Comparison of ENCODE assay signal across 1 cellular context in the genomic region with DNA sequence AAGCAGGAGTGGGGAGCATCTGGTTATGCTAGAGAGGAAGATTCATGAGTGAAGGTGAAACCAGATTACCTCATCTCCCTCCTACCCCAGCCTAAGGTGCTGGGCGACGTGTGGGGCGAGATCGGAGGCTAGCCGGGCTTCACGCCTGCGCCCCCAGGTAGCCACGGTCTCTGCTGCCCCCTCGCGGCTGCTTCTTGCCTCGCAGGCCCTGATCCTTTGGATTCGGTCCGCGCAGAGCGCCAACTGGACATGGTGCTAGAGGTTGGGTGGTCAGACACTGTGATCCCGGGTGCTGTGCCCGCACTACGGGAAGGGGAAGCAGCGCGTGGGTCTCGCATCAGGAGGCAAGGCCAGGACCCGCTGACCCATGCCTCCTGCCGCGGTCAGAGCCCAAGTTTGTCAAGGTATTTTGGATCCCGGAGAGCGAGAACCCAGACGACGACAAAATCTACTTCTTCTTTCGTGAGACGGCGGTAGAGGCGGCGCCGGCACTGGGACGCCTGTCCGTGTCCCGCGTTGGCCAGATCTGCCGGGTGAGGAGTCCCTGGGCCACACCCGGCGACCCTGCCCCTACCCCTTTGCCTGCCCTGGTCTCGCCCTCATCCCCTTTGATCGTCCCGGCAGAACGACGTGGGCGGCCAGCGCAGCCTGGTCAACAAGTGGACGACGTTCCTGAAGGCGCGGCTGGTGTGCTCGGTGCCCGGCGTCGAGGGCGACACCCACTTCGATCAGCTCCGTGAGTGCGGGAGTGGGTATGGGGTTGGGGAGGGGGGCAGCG.
TF ChIP-seq lines count a peak whose summit lies in the region.

No MANE protein-coding gene starts in this region.

TF ChIP-seq in GM23338, 12 proteins besides CTCF, POLR2A, EP300 and RAD21:
- TF ChIP-seq, protein P1, sequence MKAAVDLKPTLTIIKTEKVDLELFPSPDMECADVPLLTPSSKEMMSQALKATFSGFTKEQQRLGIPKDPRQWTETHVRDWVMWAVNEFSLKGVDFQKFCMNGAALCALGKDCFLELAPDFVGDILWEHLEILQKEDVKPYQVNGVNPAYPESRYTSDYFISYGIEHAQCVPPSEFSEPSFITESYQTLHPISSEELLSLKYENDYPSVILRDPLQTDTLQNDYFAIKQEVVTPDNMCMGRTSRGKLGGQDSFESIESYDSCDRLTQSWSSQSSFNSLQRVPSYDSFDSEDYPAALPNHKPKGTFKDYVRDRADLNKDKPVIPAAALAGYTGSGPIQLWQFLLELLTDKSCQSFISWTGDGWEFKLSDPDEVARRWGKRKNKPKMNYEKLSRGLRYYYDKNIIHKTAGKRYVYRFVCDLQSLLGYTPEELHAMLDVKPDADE (IDR thresholded peaks at IDR 0.05): no peak
- TF ChIP-seq EZH2 (IDR thresholded peaks at IDR 0.05; ENCODE audit: low read depth, unreplicated experiment) (no peak), NANOG (IDR thresholded peaks at IDR 0.05; ENCODE audit: borderline replicate concordance) (no peak), POLR2AphosphoS5 (IDR thresholded peaks at IDR 0.05; ENCODE audit: low read depth) (no peak), CREB1 (CRISPR knock-in tag; IDR thresholded peaks at IDR 0.05; ENCODE audit: low read depth) (peak; percentile 26; the same call in 1 of the 2 replicates), EZH2phosphoT487 (IDR thresholded peaks at IDR 0.05; ENCODE audit: unreplicated experiment) (no peak)
- TF ChIP-seq, protein P2, sequence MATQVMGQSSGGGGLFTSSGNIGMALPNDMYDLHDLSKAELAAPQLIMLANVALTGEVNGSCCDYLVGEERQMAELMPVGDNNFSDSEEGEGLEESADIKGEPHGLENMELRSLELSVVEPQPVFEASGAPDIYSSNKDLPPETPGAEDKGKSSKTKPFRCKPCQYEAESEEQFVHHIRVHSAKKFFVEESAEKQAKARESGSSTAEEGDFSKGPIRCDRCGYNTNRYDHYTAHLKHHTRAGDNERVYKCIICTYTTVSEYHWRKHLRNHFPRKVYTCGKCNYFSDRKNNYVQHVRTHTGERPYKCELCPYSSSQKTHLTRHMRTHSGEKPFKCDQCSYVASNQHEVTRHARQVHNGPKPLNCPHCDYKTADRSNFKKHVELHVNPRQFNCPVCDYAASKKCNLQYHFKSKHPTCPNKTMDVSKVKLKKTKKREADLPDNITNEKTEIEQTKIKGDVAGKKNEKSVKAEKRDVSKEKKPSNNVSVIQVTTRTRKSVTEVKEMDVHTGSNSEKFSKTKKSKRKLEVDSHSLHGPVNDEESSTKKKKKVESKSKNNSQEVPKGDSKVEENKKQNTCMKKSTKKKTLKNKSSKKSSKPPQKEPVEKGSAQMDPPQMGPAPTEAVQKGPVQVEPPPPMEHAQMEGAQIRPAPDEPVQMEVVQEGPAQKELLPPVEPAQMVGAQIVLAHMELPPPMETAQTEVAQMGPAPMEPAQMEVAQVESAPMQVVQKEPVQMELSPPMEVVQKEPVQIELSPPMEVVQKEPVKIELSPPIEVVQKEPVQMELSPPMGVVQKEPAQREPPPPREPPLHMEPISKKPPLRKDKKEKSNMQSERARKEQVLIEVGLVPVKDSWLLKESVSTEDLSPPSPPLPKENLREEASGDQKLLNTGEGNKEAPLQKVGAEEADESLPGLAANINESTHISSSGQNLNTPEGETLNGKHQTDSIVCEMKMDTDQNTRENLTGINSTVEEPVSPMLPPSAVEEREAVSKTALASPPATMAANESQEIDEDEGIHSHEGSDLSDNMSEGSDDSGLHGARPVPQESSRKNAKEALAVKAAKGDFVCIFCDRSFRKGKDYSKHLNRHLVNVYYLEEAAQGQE (IDR thresholded peaks at IDR 0.05; ENCODE audit: unreplicated experiment): no peak
- TF ChIP-seq, protein P3, sequence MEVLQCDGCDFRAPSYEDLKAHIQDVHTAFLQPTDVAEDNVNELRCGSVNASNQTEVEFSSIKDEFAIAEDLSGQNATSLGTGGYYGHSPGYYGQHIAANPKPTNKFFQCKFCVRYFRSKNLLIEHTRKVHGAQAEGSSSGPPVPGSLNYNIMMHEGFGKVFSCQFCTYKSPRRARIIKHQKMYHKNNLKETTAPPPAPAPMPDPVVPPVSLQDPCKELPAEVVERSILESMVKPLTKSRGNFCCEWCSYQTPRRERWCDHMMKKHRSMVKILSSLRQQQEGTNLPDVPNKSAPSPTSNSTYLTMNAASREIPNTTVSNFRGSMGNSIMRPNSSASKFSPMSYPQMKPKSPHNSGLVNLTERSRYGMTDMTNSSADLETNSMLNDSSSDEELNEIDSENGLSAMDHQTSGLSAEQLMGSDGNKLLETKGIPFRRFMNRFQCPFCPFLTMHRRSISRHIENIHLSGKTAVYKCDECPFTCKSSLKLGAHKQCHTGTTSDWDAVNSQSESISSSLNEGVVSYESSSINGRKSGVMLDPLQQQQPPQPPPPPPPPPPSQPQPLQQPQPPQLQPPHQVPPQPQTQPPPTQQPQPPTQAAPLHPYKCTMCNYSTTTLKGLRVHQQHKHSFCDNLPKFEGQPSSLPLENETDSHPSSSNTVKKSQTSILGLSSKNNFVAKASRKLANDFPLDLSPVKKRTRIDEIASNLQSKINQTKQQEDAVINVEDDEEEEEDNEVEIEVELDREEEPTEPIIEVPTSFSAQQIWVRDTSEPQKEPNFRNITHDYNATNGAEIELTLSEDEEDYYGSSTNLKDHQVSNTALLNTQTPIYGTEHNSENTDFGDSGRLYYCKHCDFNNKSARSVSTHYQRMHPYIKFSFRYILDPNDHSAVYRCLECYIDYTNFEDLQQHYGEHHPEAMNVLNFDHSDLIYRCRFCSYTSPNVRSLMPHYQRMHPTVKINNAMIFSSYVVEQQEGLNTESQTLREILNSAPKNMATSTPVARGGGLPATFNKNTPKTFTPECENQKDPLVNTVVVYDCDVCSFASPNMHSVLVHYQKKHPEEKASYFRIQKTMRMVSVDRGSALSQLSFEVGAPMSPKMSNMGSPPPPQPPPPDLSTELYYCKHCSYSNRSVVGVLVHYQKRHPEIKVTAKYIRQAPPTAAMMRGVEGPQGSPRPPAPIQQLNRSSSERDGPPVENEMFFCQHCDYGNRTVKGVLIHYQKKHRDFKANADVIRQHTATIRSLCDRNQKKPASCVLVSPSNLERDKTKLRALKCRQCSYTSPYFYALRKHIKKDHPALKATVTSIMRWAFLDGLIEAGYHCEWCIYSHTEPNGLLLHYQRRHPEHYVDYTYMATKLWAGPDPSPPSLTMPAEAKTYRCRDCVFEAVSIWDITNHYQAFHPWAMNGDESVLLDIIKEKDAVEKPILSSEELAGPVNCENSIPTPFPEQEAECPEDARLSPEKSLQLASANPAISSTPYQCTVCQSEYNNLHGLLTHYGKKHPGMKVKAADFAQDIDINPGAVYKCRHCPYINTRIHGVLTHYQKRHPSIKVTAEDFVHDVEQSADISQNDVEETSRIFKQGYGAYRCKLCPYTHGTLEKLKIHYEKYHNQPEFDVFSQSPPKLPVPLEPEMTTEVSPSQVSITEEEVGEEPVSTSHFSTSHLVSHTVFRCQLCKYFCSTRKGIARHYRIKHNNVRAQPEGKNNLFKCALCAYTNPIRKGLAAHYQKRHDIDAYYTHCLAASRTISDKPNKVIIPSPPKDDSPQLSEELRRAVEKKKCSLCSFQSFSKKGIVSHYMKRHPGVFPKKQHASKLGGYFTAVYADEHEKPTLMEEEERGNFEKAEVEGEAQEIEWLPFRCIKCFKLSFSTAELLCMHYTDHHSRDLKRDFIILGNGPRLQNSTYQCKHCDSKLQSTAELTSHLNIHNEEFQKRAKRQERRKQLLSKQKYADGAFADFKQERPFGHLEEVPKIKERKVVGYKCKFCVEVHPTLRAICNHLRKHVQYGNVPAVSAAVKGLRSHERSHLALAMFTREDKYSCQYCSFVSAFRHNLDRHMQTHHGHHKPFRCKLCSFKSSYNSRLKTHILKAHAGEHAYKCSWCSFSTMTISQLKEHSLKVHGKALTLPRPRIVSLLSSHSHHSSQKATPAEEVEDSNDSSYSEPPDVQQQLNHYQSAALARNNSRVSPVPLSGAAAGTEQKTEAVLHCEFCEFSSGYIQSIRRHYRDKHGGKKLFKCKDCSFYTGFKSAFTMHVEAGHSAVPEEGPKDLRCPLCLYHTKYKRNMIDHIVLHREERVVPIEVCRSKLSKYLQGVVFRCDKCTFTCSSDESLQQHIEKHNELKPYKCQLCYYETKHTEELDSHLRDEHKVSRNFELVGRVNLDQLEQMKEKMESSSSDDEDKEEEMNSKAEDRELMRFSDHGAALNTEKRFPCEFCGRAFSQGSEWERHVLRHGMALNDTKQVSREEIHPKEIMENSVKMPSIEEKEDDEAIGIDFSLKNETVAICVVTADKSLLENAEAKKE (CRISPR knock-in tag; IDR thresholded peaks at IDR 0.05): no peak
